Comparison of ENCODE assay signal across 2 cellular contexts in the genomic region with DNA sequence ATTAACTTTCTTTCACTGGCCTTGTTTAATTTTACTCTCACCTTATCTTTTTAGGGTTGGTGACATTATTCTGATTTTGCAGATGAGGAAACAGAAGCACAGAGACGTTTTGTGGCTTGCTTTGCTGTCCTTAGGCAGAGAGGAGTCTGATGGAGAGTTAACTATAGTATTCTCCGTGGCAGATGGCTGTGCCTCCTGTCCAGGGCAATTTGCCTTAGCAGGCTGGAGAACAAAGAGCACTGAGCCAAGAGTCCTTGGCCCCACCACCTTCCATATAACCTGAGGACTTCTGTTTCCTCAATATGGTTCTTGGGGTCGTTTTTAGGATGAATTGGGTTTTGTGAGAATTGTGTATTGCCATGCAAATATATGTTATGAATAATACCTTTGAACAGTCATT.
TF ChIP-seq lines count a peak whose summit lies in the region.

No MANE protein-coding gene starts in this region.

TF ChIP-seq in A549, 52 proteins besides CTCF, POLR2A, EP300 and RAD21:
- TF ChIP-seq, protein P1, sequence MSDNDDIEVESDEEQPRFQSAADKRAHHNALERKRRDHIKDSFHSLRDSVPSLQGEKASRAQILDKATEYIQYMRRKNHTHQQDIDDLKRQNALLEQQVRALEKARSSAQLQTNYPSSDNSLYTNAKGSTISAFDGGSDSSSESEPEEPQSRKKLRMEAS (IDR thresholded peaks at IDR 0.05) = no peak
- TF ChIP-seq RCOR1 (IDR thresholded peaks at IDR 0.05; ENCODE audit: low read depth, low read length) (no peak), CBX8 (IDR thresholded peaks at IDR 0.05) (no peak), ESRRA (IDR thresholded peaks at IDR 0.05; ENCODE audit: borderline replicate concordance, low read length) (no peak), RFX5 (IDR thresholded peaks at IDR 0.05) (no peak), HDAC2 (IDR thresholded peaks at IDR 0.05) (no peak), MAFK (IDR thresholded peaks at IDR 0.05; ENCODE audit: partially characterized antibody) (no peak), HOXA7 (CRISPR knock-in tag; IDR thresholded peaks at IDR 0.05) (no peak), EHF (CRISPR knock-in tag; IDR thresholded peaks at IDR 0.05) (no peak), HOXB13 (CRISPR knock-in tag; IDR thresholded peaks at IDR 0.05; ENCODE audit: low read depth) (no peak), NPAS2 (CRISPR knock-in tag; IDR thresholded peaks at IDR 0.05; ENCODE audit: borderline replicate concordance) (no peak)
- TF ChIP-seq, protein P2, sequence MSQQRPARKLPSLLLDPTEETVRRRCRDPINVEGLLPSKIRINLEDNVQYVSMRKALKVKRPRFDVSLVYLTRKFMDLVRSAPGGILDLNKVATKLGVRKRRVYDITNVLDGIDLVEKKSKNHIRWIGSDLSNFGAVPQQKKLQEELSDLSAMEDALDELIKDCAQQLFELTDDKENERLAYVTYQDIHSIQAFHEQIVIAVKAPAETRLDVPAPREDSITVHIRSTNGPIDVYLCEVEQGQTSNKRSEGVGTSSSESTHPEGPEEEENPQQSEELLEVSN (IDR thresholded peaks at IDR 0.05; ENCODE audit: borderline replicate concordance, low read depth) = no peak
- TF ChIP-seq, protein P3, sequence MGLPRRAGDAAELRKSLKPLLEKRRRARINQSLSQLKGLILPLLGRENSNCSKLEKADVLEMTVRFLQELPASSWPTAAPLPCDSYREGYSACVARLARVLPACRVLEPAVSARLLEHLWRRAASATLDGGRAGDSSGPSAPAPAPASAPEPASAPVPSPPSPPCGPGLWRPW (IDR thresholded peaks at IDR 0.05) = no peak

TF ChIP-seq in WTC11, 78 proteins besides CTCF, POLR2A, EP300 and RAD21 (continued from another document):
- no peak for TF ChIP-seq GRHL2 (CRISPR knock-in tag; IDR thresholded peaks at IDR 0.05; ENCODE audit: insufficient replicate concordance, severe bottlenecking)
- no peak for TF ChIP-seq PRRX2 (CRISPR knock-in tag; IDR thresholded peaks at IDR 0.05)
- TF ChIP-seq OVOL2 (CRISPR knock-in tag; IDR thresholded peaks at IDR 0.05; ENCODE audit: borderline replicate concordance) = no peak
- no peak for TF ChIP-seq E2F5 (CRISPR knock-in tag; IDR thresholded peaks at IDR 0.05)
- TF ChIP-seq CREM (CRISPR knock-in tag; IDR thresholded peaks at IDR 0.05) = no peak
- TF ChIP-seq ARID4B (CRISPR knock-in tag; IDR thresholded peaks at IDR 0.05; ENCODE audit: borderline replicate concordance) = no peak
- TF ChIP-seq SMAD4 (CRISPR knock-in tag; IDR thresholded peaks at IDR 0.05) = no peak
- no peak for TF ChIP-seq NR2C2 (CRISPR knock-in tag; IDR thresholded peaks at IDR 0.05)
- TF ChIP-seq, protein P4, sequence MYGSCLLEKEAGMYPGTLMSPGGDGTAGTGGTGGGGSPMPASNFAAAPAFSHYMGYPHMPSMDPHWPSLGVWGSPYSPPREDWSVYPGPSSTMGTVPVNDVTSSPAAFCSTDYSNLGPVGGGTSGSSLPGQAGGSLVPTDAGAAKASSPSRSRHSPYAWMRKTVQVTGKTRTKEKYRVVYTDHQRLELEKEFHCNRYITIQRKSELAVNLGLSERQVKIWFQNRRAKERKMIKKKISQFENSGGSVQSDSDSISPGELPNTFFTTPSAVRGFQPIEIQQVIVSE (CRISPR knock-in tag; IDR thresholded peaks at IDR 0.05; ENCODE audit: borderline replicate concordance) = no peak
- no peak for TF ChIP-seq E2F1 (CRISPR knock-in tag; IDR thresholded peaks at IDR 0.05)
- TF ChIP-seq, protein P5, sequence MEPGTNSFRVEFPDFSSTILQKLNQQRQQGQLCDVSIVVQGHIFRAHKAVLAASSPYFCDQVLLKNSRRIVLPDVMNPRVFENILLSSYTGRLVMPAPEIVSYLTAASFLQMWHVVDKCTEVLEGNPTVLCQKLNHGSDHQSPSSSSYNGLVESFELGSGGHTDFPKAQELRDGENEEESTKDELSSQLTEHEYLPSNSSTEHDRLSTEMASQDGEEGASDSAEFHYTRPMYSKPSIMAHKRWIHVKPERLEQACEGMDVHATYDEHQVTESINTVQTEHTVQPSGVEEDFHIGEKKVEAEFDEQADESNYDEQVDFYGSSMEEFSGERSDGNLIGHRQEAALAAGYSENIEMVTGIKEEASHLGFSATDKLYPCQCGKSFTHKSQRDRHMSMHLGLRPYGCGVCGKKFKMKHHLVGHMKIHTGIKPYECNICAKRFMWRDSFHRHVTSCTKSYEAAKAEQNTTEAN (CRISPR knock-in tag; IDR thresholded peaks at IDR 0.05) = no peak
- no peak for TF ChIP-seq ZNF263 (CRISPR knock-in tag; IDR thresholded peaks at IDR 0.05; ENCODE audit: low read depth)
- no peak for TF ChIP-seq IRF1 (CRISPR knock-in tag; IDR thresholded peaks at IDR 0.05)
- TF ChIP-seq, protein P6, sequence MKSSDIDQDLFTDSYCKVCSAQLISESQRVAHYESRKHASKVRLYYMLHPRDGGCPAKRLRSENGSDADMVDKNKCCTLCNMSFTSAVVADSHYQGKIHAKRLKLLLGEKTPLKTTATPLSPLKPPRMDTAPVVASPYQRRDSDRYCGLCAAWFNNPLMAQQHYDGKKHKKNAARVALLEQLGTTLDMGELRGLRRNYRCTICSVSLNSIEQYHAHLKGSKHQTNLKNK (CRISPR knock-in tag; IDR thresholded peaks at IDR 0.05) = no peak
- no peak for TF ChIP-seq RORB (CRISPR knock-in tag; IDR thresholded peaks at IDR 0.05)
- no peak for TF ChIP-seq SP1 (CRISPR knock-in tag; conservative IDR thresholded peaks at IDR 0.05)
